1 cellular context compared by ENCODE assay signal in the genomic region with DNA sequence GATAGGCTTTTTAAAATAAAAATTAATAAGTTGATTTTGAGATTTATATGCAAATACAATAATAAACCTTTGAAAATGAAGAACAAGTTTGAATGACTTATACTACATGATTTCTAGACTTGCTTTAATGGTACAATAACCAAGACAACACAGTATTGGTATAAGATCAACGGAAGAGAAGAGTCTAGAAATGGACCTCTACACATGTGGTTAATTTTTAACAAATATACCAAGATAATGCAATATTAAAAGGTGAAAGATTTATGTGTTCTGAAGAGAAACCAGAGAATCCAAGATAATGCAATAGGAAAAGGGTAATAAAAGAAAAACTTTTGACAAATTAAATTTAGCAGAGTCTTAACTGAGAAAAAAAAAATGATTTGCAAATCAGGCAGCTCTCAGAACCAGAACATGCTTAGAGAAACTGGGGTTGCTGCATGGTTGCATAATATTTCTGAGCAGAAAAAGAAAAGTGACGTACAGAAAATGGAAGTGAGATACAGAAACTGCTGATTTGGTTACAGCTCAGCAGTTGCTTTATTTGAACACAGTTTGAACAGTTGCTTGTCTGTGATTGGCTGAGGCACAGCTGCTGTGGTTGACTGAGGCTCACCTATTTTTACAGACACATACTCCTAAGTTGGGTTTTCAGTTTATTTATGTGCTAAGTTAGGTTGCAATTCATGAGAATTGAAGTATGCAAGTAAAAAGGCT.
TF ChIP-seq lines count a peak whose summit lies in the region.

No MANE protein-coding gene starts in this region.

TF ChIP-seq in GM12878, 131 proteins besides CTCF, POLR2A, EP300 and RAD21 (continued from another document):
- peak; percentile 39 for TF ChIP-seq RUNX3 (IDR thresholded peaks at IDR 0.05; ENCODE audit: low read length)
- TF ChIP-seq CREB1 (IDR thresholded peaks at IDR 0.05; ENCODE audit: low read depth): peak; percentile 66
TF ChIP-seq in GM12878: peak in this region for 4.
